32 cellular contexts compared by ENCODE assay signal in genomic region chr13:90760639-90761038, GRCh38.
"Had no signal": no experiment of that assay in that cellular context is flagged by ENCODE, and none has a peak within 500 bp of the region (broad histone marks: within the 10 kb centered on the region; RNA-seq: fewer than 3 reads in every experiment).

No MANE protein-coding gene starts in this region.

- H3K4me3 ChIP-seq: cardiac muscle cell, MG63 had no signal

- H3K27me3 ChIP-seq: cardiac muscle cell, MG63 had no signal

- H3K36me3 ChIP-seq: cardiac muscle cell, MG63 had no signal

- H3K27ac ChIP-seq: cardiac muscle cell, RWPE1, VCaP had no signal

- FAIRE-seq: RCC 7860 had no signal

- DNase-seq: activated B cell treated with CpG ODN at 0.5 μM for 24 hours; activated CD4-positive, alpha-beta memory T cell treated with anti-CD3 and anti-CD28 coated beads, Interleukin-2, amount 10 ng/mL, durations not matched to agents 7 days and 5 days; activated CD4-positive, alpha-beta T cell treated with anti-CD3 and anti-CD28 coated beads for 1 hour; activated CD4-positive, alpha-beta T cell treated with anti-CD3 and anti-CD28 coated beads for 48 hours; activated CD8-positive, alpha-beta memory T cell treated with anti-CD3 and anti-CD28 coated beads for 24 hours; activated CD8-positive, alpha-beta memory T cell treated with anti-CD3 and anti-CD28 coated beads, Interleukin-2, amount 10 ng/mL, durations not matched to agents 7 days and 5 days; activated CD8-positive, alpha-beta memory T cell treated with anti-CD3 and anti-CD28 coated beads, Interleukin-2, amount 50 U/mL, for 48 hours; activated effector memory CD4-positive, alpha-beta T cell treated with Interleukin-2 at 50 U/mL for 16 hours; activated naive CD4-positive, alpha-beta T cell treated with anti-CD3 and anti-CD28 coated beads, Interleukin-2, amount 10 ng/mL, durations not matched to agents 7 days and 5 days; activated naive CD8-positive, alpha-beta T cell treated with anti-CD3 and anti-CD28 coated beads, Interleukin-2, amount 50 U/mL, for 24 hours; activated T-cell treated with anti-CD3 and anti-CD28 coated beads, Interleukin-2, amount 50 U/mL, for 48 hours; anterior cingulate cortex; Kasumi-1; KBM-7; MG63; NCI-H1092; NCI-H187 treated with DMSO at 0.1 percent for 48 hours; NCI-H2081 treated with DMSO at 0.1 percent for 48 hours; NCI-H2171; NCI-H524 treated with DMSO at 0.1 percent for 48 hours; NCI-H748 treated with DMSO at 0.1 percent for 48 hours; NK-92 treated with Interleukin-12 subunit alpha and Interleukin-12 subunit beta, amount 100 ng/mL, for 24 hours; PC-3; Right ventricle myocardium superior; SW 1271; T-helper 1 cell; T-helper 2 cell; T-helper 9 cell had no signal

- ATAC-seq: activated CD8-positive, alpha-beta memory T cell treated with anti-CD3 and anti-CD28 coated beads, Interleukin-2, amount 10 ng/mL, durations not matched to agents 7 days and 5 days; activated naive CD8-positive, alpha-beta T cell treated with anti-CD3 and anti-CD28 coated beads, Interleukin-2, amount 50 U/mL, for 24 hours; PC-3 had no signal
